ENCODE assay signal across 11 cellular contexts in the genomic region with DNA sequence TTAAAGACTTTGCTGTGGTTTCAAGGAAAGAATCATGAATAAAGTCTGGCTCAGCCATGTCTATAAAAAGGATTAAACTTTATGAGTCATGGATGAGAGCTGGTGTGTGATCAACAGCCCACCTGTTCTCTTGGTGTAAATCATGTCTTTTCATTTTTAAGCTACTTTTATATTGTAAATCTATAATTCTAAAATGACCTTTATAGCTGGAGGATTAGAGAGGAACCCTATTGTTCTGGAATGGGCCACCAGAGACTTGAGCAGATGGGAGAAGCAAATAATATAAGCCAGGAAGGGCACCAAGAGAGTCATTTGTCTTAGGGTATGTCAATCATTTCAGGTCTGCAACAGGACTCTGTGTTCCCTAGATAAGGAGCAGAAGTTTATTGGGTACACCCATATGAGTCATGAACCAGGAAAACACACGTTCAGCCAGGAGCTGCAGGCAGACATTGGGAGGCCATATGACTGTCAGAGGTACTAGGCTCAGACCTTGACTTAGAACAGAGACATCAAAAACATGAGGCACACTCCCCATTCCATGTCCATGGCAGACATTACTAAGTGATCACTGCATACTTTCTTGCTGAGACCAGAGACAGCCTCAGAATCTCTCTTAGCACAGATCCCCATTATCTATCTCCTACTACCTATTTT. TPM values are rescaled to one million over a fixed set of nuclear protein-coding genes. Genes with fewer than 3 reads are reported as not detected.
DNase-seq lines count a peak whose midpoint lies in the region; ATAC-seq and TF ChIP-seq lines count a peak whose summit lies in the region.
"Had no signal": no experiment of that assay in that cellular context is flagged by ENCODE, and none has a peak within 500 bp of the region (broad histone marks: within the 10 kb centered on the region; RNA-seq: fewer than 3 reads in every experiment).

No MANE protein-coding gene starts in this region.

- POLR2A ChIA-PET in Caco-2 (lab: Charles Lee), result no interaction called here

- intact Hi-C loops in Caco-2 (cut with micrococcal nuclease; ENCODE audit: unreplicated experiment), result no loop called here

- no peak overlapping the region for H3K27ac ChIP-seq in brain microvascular endothelial cell

- H3K27me3 ChIP-seq in Caco-2 (replicated peaks; ENCODE audit: control insufficient read depth, insufficient read depth, low read length) (no peaks in the 10 kb centered on the region), brain microvascular endothelial cell (replicated peaks) (no peaks in the 10 kb centered on the region)

- peaks cover 15% of the 10 kb centered on the region for H3K4me1 Mint-ChIP-seq in Caco-2 (ENCODE audit: low read depth, unreplicated experiment)

- BruUV-seq in Caco-2 (replicated peaks; lab: Mats Ljungman, UMichigan), result no TSS peak

- no peak overlapping the region for H3K4me3 Mint-ChIP-seq in Caco-2 (ENCODE audit: unreplicated experiment)
- H3K4me3 Mint-ChIP-seq: T-helper 2 cell treated with Interferon-gamma antibody and Interleukin-4, amounts not matched to agents 5 μg/mL and 100 μg/mL, for 36 hours had no signal

- H3K36me3 Mint-ChIP-seq in Caco-2 (ENCODE audit: insufficient read depth, unreplicated experiment), result peaks cover 6% of the 10 kb centered on the region

- no peak overlapping the region for H3K27ac Mint-ChIP-seq in Caco-2 (ENCODE audit: unreplicated experiment)
- H3K27ac Mint-ChIP-seq: T-helper 2 cell treated with Interferon-gamma antibody and Interleukin-4, amounts not matched to agents 5 μg/mL and 100 μg/mL, for 36 hours had no signal

- no peak for TF ChIP-seq CTCF in Caco-2 (IDR thresholded peaks at IDR 0.05; ENCODE audit: insufficient read depth in 1 of 2, low read depth in 1 of 2, low read length in 1 of 2, severe bottlenecking in 1 of 2, unreplicated experiment in 1 of 2)
- TF ChIP-seq CTCF in LNCaP clone FGC (IDR thresholded peaks at IDR 0.05; ENCODE audit: control insufficient read depth, extremely low read depth, insufficient read depth), result no peak
- TF ChIP-seq CTCF in brain microvascular endothelial cell (IDR thresholded peaks at IDR 0.05; ENCODE audit: low read depth, low read length, missing control alignments), result no peak

- H3K9me3 ChIP-seq in Caco-2, result no peaks in the 10 kb centered on the region

- DNase-seq in Caco-2 (peak; percentile 28 to 48), LNCaP clone FGC (ENCODE audit: low read depth) (peak; percentile 85), brain microvascular endothelial cell (peak; percentile 51), lung microvascular endothelial cell (ENCODE audit: low read depth in 2 of 2) (peak; percentile 10 to 70), T-helper 1 cell (no peak)
- DNase-seq: activated naive CD4-positive, alpha-beta T cell treated with anti-CD3 and anti-CD28 coated beads, Interleukin-2, amount 50 U/mL, for 16 hours; NCI-H1694 treated with DMSO at 0.1 percent for 48 hours had no signal

- H3K36me3 ChIP-seq in Caco-2 (ENCODE audit: control insufficient read depth, insufficient read depth, low read length) (no peaks in the 10 kb centered on the region), brain microvascular endothelial cell (replicated peaks) (no peaks in the 10 kb centered on the region)

- no peaks in the 10 kb centered on the region for H3K9me3 Mint-ChIP-seq in Caco-2 (ENCODE audit: unreplicated experiment)
- H3K9me3 Mint-ChIP-seq: T-helper 2 cell treated with Interferon-gamma antibody and Interleukin-4, amounts not matched to agents 5 μg/mL and 100 μg/mL, for 36 hours had no signal

- H3K27me3 Mint-ChIP-seq in Caco-2 (ENCODE audit: insufficient read depth, unreplicated experiment), result no peaks in the 10 kb centered on the region

- ATAC-seq in HG03097 (IDR thresholded peaks at IDR 0.05; ENCODE audit: low FRiP score, unreplicated experiment), result no peak
- no peak for ATAC-seq in HG03432 (IDR thresholded peaks at IDR 0.05; ENCODE audit: unreplicated experiment)
- ATAC-seq in HG03045 (IDR thresholded peaks at IDR 0.05; ENCODE audit: unreplicated experiment), result no peak

- H3K4me3 ChIP-seq in Caco-2 (ENCODE audit: low read depth, low read length) (no peak overlapping the region), LNCaP clone FGC (ENCODE audit: low read depth, low read length) (no peak overlapping the region), brain microvascular endothelial cell (ENCODE audit: low read depth, low read length) (no peak overlapping the region)

- CTCF ChIA-PET in Caco-2 (lab: Charles Lee), result no interaction called here

- in situ Hi-C loops in brain microvascular endothelial cell (cut with HindIII; ENCODE audit: low pct_ligation_motif_present, low sequenced_read_pairs), result no loop called here

- H3K4me1 ChIP-seq in Caco-2, result peaks cover 12% of the 10 kb centered on the region; the same call in 1 of the 2 replicates

RNA-seq across cellular contexts. Expression of a gene that starts 49.3 kb away (rescaled TPM):
- total RNA-seq in Caco-2 (2022) (122 and 131 TPM in 2 replicates), lung microvascular endothelial cell (78.9 and 104 TPM in 2 replicates)

Comparison
In these comparisons a context has a peak if more than half of its experiments do, and no peak if none do; other contexts are left out.
1. DNase-seq: peak in Caco-2 (2 of 2), LNCaP clone FGC (single experiment), brain microvascular endothelial cell (single experiment) and lung microvascular endothelial cell (2 of 2); none in T-helper 1 cell (0 of 5).